ENCODE assay signal across 8 cellular contexts in the genomic region with DNA sequence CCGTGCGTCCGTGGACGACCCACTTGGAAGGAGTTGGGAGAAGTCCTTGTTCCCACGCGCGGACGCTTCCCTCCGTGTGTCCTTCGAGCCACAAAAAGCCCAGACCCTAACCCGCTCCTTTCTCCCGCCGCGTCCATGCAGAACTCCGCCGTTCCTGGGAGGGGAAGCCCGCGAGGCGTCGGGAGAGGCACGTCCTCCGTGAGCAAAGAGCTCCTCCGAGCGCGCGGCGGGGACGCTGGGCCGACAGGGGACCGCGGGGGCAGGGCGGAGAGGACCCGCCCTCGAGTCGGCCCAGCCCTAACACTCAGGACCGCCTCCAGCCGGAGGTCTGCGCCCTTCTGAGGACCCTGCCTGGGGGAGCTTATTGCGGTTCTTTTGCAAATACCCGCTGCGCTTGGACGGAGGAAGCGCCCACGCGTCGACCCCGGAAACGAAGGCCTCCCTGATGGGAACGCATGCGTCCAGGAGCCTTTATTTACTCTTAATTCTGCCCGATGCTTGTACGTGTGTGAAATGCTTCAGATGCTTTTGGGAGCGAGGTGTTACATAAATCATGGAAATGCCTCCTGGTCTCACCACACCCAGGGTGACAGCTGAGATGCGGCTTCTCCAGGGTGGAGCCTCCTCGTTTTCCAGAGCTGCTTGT. TPM values are rescaled to one million over a fixed set of nuclear protein-coding genes. Genes with fewer than 3 reads are reported as not detected.
DNase-seq lines count a peak whose midpoint lies in the region; ATAC-seq, FAIRE-seq and TF ChIP-seq lines count a peak whose summit lies in the region.

No MANE protein-coding gene starts in this region.

- H3K27ac ChIP-seq in OCI-LY1 (ENCODE audit: low read depth, low read length, poor library complexity, severe bottlenecking) (no peak overlapping the region), colonic mucosa (no peak overlapping the region), lung (ENCODE audit: low read depth in 1 of 2, low read length in 1 of 2) (no peak overlapping the region), uterus (no peak overlapping the region)

- TF ChIP-seq POLR2A in GM12891 (IDR thresholded peaks at IDR 0.05; ENCODE audit: low read depth, low read length), result no peak
- no peak for TF ChIP-seq POLR2A in uterus (IDR thresholded peaks at IDR 0.05)

- intact Hi-C loops in colonic mucosa (cut with DNase I), result no loop called here
- intact Hi-C loops in uterus (cut with DNase I; ENCODE audit: low total_unique reads), result no loop called here

- H3K4me1 ChIP-seq in OCI-LY1 (ENCODE audit: insufficient read depth, low read length, severe bottlenecking), result peaks cover 5% of the 10 kb centered on the region
- H3K4me1 ChIP-seq in colonic mucosa, result no peaks in the 10 kb centered on the region
- peaks cover 0 to 8% of the 10 kb centered on the region in 2 donors for H3K4me1 ChIP-seq in lung (ENCODE audit: control insufficient read depth in 2 of 2, insufficient read depth in 2 of 2, low read length in 2 of 2)
- no peaks in the 10 kb centered on the region for H3K4me1 ChIP-seq in uterus

- H3K9me3 ChIP-seq in OCI-LY1 (ENCODE audit: low read length) (no peaks in the 10 kb centered on the region), colonic mucosa (no peaks in the 10 kb centered on the region), lung (ENCODE audit: control insufficient read depth in 2 of 2, insufficient read depth in 1 of 2, low read length in 1 of 2) (peaks cover 0 to 2% of the 10 kb centered on the region in 2 donors), uterus (no peaks in the 10 kb centered on the region)

- H3K4me3 ChIP-seq in OCI-LY1 (ENCODE audit: low read depth, low read length, poor library complexity, severe bottlenecking) (peak overlapping the region; percentile 62), colonic mucosa (peak overlapping the region; percentile 16), lung (peak overlapping the region; percentile 22), uterus (peak overlapping the region; percentile 13 to 29)

- H3K9ac ChIP-seq in OCI-LY1 (ENCODE audit: low read length) (peak overlapping the region; percentile 43; the same call in 1 of the 2 replicates), colonic mucosa (ENCODE audit: low read depth in 2 of 2, low read length in 2 of 2) (no peak overlapping the region)

- H3K4me2 ChIP-seq in OCI-LY1 (ENCODE audit: low read length), result peak overlapping the region; percentile 76

- WGBS in lung, 2 donors, result 1 to 2% methylated on average over 52 to 55 of the region's 55 CpGs

- no peaks in the 10 kb centered on the region for H3F3A ChIP-seq in OCI-LY1 (ENCODE audit: insufficient read depth, low read length)

- no peaks in the 10 kb centered on the region for H4K20me1 ChIP-seq in OCI-LY1 (ENCODE audit: insufficient read depth, low read length)

- ATAC-seq in lung (ENCODE audit: insufficient read depth, low FRiP score) (peak; percentile 59), HG02885 (IDR thresholded peaks at IDR 0.05; ENCODE audit: poor library complexity, unreplicated experiment) (no peak), GM18867 (IDR thresholded peaks at IDR 0.05; ENCODE audit: unreplicated experiment) (no peak)

- TF ChIP-seq CTCF in OCI-LY1 (IDR thresholded peaks at IDR 0.05; ENCODE audit: low read length) (no peak), colonic mucosa (IDR thresholded peaks at IDR 0.05) (no peak), lung (IDR thresholded peaks at IDR 0.05; ENCODE audit: control extremely low read depth, extremely low read depth) (no peak), uterus (IDR thresholded peaks at IDR 0.05) (no peak)

- H3K27me3 ChIP-seq in OCI-LY1 (ENCODE audit: insufficient read depth, low read length) (no peaks in the 10 kb centered on the region; the same call in 1 of the 2 replicates), colonic mucosa (peaks cover 8% of the 10 kb centered on the region), lung (ENCODE audit: control insufficient read depth, insufficient read depth) (no peaks in the 10 kb centered on the region), uterus (no peaks in the 10 kb centered on the region)

- FAIRE-seq in GM12891 (lab: Jason Lieb, UNC), result peak; percentile 78

- H3K36me3 ChIP-seq in OCI-LY1 (ENCODE audit: insufficient read depth, low read length), result no peaks in the 10 kb centered on the region
- H3K36me3 ChIP-seq in colonic mucosa, result no peaks in the 10 kb centered on the region
- peaks cover 0 to 14% of the 10 kb centered on the region in 2 donors for H3K36me3 ChIP-seq in lung (ENCODE audit: control insufficient read depth in 2 of 2, insufficient read depth in 2 of 2, low read length in 2 of 2)
- no peaks in the 10 kb centered on the region for H3K36me3 ChIP-seq in uterus

- peak; percentile 17 for DNase-seq in AG08395 (ENCODE audit: low spot score)
- DNase-seq in GM12891 (ENCODE audit: insufficient read length, low spot score), result peak; percentile 39
- DNase-seq in colonic mucosa, result no peak
- no peak for DNase-seq in lung (ENCODE audit: low spot score)
- no peak for DNase-seq in uterus

- no peaks in the 10 kb centered on the region for H3K9me2 ChIP-seq in OCI-LY1 (ENCODE audit: low read depth, low read length)

- no peaks in the 10 kb centered on the region for H3K79me2 ChIP-seq in OCI-LY1 (ENCODE audit: insufficient read depth, low read length)

- H2AFZ ChIP-seq in OCI-LY1 (ENCODE audit: low read length), result no peak overlapping the region

TF ChIP-seq in GM12891, 5 proteins besides CTCF, POLR2A, EP300 and RAD21:
- no peak for TF ChIP-seq POLR2AphosphoS5 (IDR thresholded peaks at IDR 0.05; ENCODE audit: low read depth, low read length)
- no peak for TF ChIP-seq POU2F2 (IDR thresholded peaks at IDR 0.05; ENCODE audit: low read depth, low read length)
- TF ChIP-seq TAF1 (IDR thresholded peaks at IDR 0.05; ENCODE audit: low read depth, low read length), result no peak
- no peak for TF ChIP-seq PAX5 (IDR thresholded peaks at IDR 0.05; ENCODE audit: insufficient read depth, low read length, severe bottlenecking)
- no peak for TF ChIP-seq SPI1 (IDR thresholded peaks at IDR 0.05; ENCODE audit: low read depth, low read length)

RNA-seq across cellular contexts. Expression of a gene that starts 32.4 kb away (rescaled TPM):
- polyA plus RNA-seq in GM12891 (2012; ENCODE audit: low read depth, missing spikeins), result 43.6 TPM
- total RNA-seq in colonic mucosa (10 to 100 TPM; 60.9 to 67.8 TPM), lung (100 to 1,000 TPM in 1 of 2 donors, 10 to 100 TPM in 1; 93.8 to 114 TPM), uterus (100 to 1,000 TPM in 1 of 4 donors, 10 to 100 TPM in 3; 45.6 to 171 (median 76.4) TPM)
- polyA plus RNA-seq in lung, result 10 to 100 TPM; 58.2 to 87.8 TPM

Comparison
In these comparisons a context has a peak if more than half of its experiments do, and no peak if none do; other contexts are left out.
1. DNase-seq: peak in AG08395 (single experiment) and GM12891 (single experiment); none in colonic mucosa (single experiment), lung (single experiment) and uterus (0 of 2).
2. Peak in every context shown above with its lines, with median percentiles within 50 percentile points of each other: H3K4me3 ChIP-seq.